Comparison of ENCODE assay signal across 9 cellular contexts in genomic region chr10:12670004-12670403, GRCh38.
"Had no signal": no experiment of that assay in that cellular context is flagged by ENCODE, and none has a peak within 500 bp of the region (broad histone marks: within the 10 kb centered on the region; RNA-seq: fewer than 3 reads in every experiment).

No MANE protein-coding gene starts in this region.

- H2AFZ ChIP-seq: GM23248 had no signal

- H3K27ac ChIP-seq: GM23248 had no signal

- H3K9me3 ChIP-seq: HAP-1 had no signal

- H3K9ac ChIP-seq: GM23248 had no signal

- H3K4me3 Mint-ChIP-seq: HFFc6 had no signal

- H3K9me3 Mint-ChIP-seq: HFFc6 had no signal

- ATAC-seq: HCT116, K562 had no signal

- H3K4me3 ChIP-seq: GM23248, HAP-1, K562 had no signal

- FAIRE-seq: K562 had no signal

- DNase-seq: GM23248, GOT3, H7, HFFc6, IMR-90, KG1 had no signal

- H3K36me3 ChIP-seq: HAP-1 had no signal

- H3K27ac Mint-ChIP-seq: HFFc6 had no signal

- H3K4me1 ChIP-seq: HAP-1 had no signal
